In the genomic region with DNA sequence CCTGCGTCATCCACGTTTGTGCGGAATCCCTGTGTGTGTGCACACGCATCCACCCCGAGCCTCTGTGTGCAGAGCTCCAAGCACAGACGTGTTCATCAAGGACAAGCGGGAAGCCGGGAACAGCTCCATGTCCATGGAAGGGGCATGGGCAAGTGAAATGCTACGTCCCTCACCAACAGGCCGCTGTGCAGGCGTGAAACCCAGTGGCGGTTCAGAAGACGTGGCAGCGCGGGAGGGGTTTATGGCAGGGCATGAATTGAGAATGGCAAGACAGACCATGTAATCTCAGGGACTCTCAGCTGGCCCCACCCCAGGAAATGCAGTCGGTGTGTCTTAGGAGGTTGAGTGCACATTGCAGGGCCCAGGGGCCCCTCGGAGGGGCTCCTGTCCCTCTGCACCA, we compare ENCODE assay signal across 32 cellular contexts. TPM values are rescaled to one million over a fixed set of nuclear protein-coding genes. Genes with fewer than 3 reads are reported as not detected.
DNase-seq lines count a peak whose midpoint lies in the region; ATAC-seq, FAIRE-seq and TF ChIP-seq lines count a peak whose summit lies in the region.
"Had no signal": no experiment of that assay in that cellular context is flagged by ENCODE, and none has a peak within 500 bp of the region (broad histone marks: within the 10 kb centered on the region; RNA-seq: fewer than 3 reads in every experiment).

No MANE protein-coding gene starts in this region.

- no peaks in the 10 kb centered on the region for H3K9me3 Mint-ChIP-seq in chondrocyte (ENCODE audit: low read depth)
- H3K9me3 Mint-ChIP-seq: HFFc6; naive thymus-derived CD8-positive, alpha-beta T cell had no signal

- no peak overlapping the region for H3K4me3 Mint-ChIP-seq in chondrocyte (ENCODE audit: unreplicated experiment)
- H3K4me3 Mint-ChIP-seq: activated CD4-positive, alpha-beta T cell treated with anti-CD3 and anti-CD28 coated beads for 36 hours; HFFc6; naive thymus-derived CD8-positive, alpha-beta T cell; T-helper 17 cell had no signal

- no peaks in the 10 kb centered on the region for H3K27me3 Mint-ChIP-seq in chondrocyte (ENCODE audit: low read depth)
- H3K27me3 Mint-ChIP-seq: activated CD4-positive, alpha-beta T cell treated with anti-CD3 and anti-CD28 coated beads for 36 hours; naive thymus-derived CD8-positive, alpha-beta T cell had no signal

- FAIRE-seq in urothelium cell line (lab: Jason Lieb, UNC): peak; percentile 90
- FAIRE-seq: endometrium had no signal

- no peak for ATAC-seq in Right ventricle myocardium superior (ENCODE audit: poor library complexity)
- ATAC-seq: activated CD4-positive, alpha-beta T cell treated with anti-CD3 and anti-CD28 coated beads for 36 hours; left ventricle myocardium superior; naive thymus-derived CD8-positive, alpha-beta T cell; SK-N-SH treated with all-trans-retinoic acid at 6 μM for 48 hours; T-helper 17 cell had no signal

- H3K36me3 Mint-ChIP-seq in chondrocyte (ENCODE audit: low read depth): no peaks in the 10 kb centered on the region
- H3K36me3 Mint-ChIP-seq: naive thymus-derived CD8-positive, alpha-beta T cell had no signal

- intact Hi-C loops in cardiac septum (cut with DNase I): no loop called here
- intact Hi-C loops in Right ventricle myocardium superior (cut with DNase I): no loop called here

- no peak for TF ChIP-seq CTCF in chondrocyte (IDR thresholded peaks at IDR 0.05)

- peaks cover 31% of the 10 kb centered on the region for H3K4me1 Mint-ChIP-seq in chondrocyte (ENCODE audit: low read depth)

- DNase-seq in cardiac septum (ENCODE audit: low spot score) (peak; percentile 31), Right ventricle myocardium superior (no peak), chondrocyte (ENCODE audit: low spot score) (peak; percentile 77), mesenteric fat pad (ENCODE audit: low spot score) (peak; percentile 84), urothelium cell line (ENCODE audit: low spot score) (no peak), DMS153 (lab: John Stamatoyannopoulos, UW) (no peak), glomerular visceral epithelial cell (ENCODE audit: extremely low spot score) (no peak), NCI-H1694 treated with DMSO at 0.1 percent for 48 hours (lab: John Stamatoyannopoulos, UW) (no peak)
- DNase-seq: activated CD4-positive, alpha-beta T cell treated with anti-CD3 and anti-CD28 coated beads for 36 hours; activated naive CD4-positive, alpha-beta T cell; activated T-cell treated with anti-CD3 and anti-CD28 coated beads, Interleukin-2, amount 50 U/mL, for 1 hour; BE2C; COR-L47; DMS79; esophagus squamous epithelium; foreskin melanocyte; GDM1; HFFc6; hippocampal formation; left ventricle myocardium superior; midbrain; MM.1S; naive thymus-derived CD8-positive, alpha-beta T cell; NCI-H1417; NCI-H2081; NCI-H226; retina; stimulated activated CD4-positive, alpha-beta T cell treated with anti-CD3 and anti-CD28 coated beads, Interleukin-2, amount 100 ng/mL, for 48 hours; T-helper 17 cell; upper lobe of left lung had no signal

- no peak overlapping the region for H3K27ac Mint-ChIP-seq in chondrocyte (ENCODE audit: unreplicated experiment)
- H3K27ac Mint-ChIP-seq: activated CD4-positive, alpha-beta T cell treated with anti-CD3 and anti-CD28 coated beads for 36 hours; HFFc6; naive thymus-derived CD8-positive, alpha-beta T cell; T-helper 17 cell had no signal

RNA-seq across cellular contexts. Expression of gene TBC1D16, which starts 52.7 kb away (rescaled TPM):
- 17.1 TPM for total RNA-seq in cardiac septum
- 14.0 TPM for total RNA-seq in Right ventricle myocardium superior
- total RNA-seq in chondrocyte: 51.4 to 72.7 TPM (median 55.4 TPM) in 3 replicates
- 111 TPM for total RNA-seq in mesenteric fat pad

RNA-seq across cellular contexts. Expression of gene CCDC40, which starts 53.5 kb away (rescaled TPM):
- total RNA-seq in cardiac septum (9.0 TPM), Right ventricle myocardium superior (4.5 TPM), chondrocyte (5.8 to 11.8 TPM (median 6.5 TPM) in 3 replicates), mesenteric fat pad (7.9 TPM)

Comparison
In these comparisons a context has a peak if more than half of its experiments do, and no peak if none do; other contexts are left out.
1. DNase-seq: peak in cardiac septum (single experiment), chondrocyte (single experiment) and mesenteric fat pad (single experiment); none in Right ventricle myocardium superior (single experiment), urothelium cell line (single experiment), DMS153 (single experiment), glomerular visceral epithelial cell (single experiment) and NCI-H1694 treated with DMSO at 0.1 percent for 48 hours (single experiment).